Comparison of ENCODE assay signal across 9 cellular contexts in the genomic region with DNA sequence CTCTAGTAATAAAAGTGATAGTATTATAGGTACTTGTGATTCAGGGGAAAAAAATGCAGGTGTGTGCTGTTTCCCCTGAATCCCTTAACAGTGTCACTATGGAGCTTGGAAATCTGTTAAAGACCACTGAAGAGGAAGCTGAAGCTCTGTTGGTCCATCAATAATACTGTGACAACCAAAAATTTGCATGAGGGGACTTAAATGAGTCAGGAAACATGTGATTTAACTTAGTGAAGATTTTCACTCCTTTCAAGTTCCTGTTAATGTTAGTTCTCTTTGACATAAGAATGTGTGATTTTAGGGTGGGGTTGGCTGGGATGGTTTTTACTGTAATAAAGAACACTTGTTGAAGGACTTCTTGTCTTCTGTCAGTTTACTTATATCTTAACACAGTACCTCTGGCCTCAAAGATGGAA. TPM values are rescaled to one million over a fixed set of nuclear protein-coding genes. Genes with fewer than 3 reads are reported as not detected.
DNase-seq lines count a peak whose midpoint lies in the region; ATAC-seq and TF ChIP-seq lines count a peak whose summit lies in the region.
"Had no signal": no experiment of that assay in that cellular context is flagged by ENCODE, and none has a peak within 500 bp of the region (broad histone marks: within the 10 kb centered on the region; RNA-seq: fewer than 3 reads in every experiment).

No MANE protein-coding gene starts in this region.

- no peak overlapping the region for H3K4me3 ChIP-seq in PC-3 (ENCODE audit: low read length)
- no peak overlapping the region for H3K4me3 ChIP-seq in sigmoid colon

- H4K20me1 ChIP-seq in PC-3 (ENCODE audit: low read length) = no peaks in the 10 kb centered on the region

- TF ChIP-seq POLR2A in sigmoid colon (IDR thresholded peaks at IDR 0.05) = no peak

- no peaks in the 10 kb centered on the region for H3K9me3 ChIP-seq in PC-3 (ENCODE audit: low read length)
- no peaks in the 10 kb centered on the region for H3K9me3 ChIP-seq in sigmoid colon
- H3K9me3 ChIP-seq: neutrophil had no signal

- no peaks in the 10 kb centered on the region for H3K36me3 ChIP-seq in PC-3 (ENCODE audit: low read depth, low read length)
- peaks cover 0 to 5% (median 2%) of the 10 kb centered on the region in 4 donors for H3K36me3 ChIP-seq in sigmoid colon
- H3K36me3 ChIP-seq: neutrophil had no signal

- no peaks in the 10 kb centered on the region for H3K27me3 Mint-ChIP-seq in activated CD8-positive, alpha-beta memory T cell treated with anti-CD3 and anti-CD28 coated beads, Interleukin-2, amount 10 ng/mL, durations not matched to agents 7 days and 5 days

- TF ChIP-seq CTCF in PC-3 (conservative IDR thresholded peaks at IDR 0.05; ENCODE audit: low read depth, low read length) = no peak
- TF ChIP-seq CTCF in sigmoid colon (IDR thresholded peaks at IDR 0.05) = no peak

- POLR2A ChIA-PET in PC-3 (lab: Charles Lee; ENCODE audit: unreplicated experiment) = no interaction called here

- H3K4me1 Mint-ChIP-seq in activated CD8-positive, alpha-beta memory T cell treated with anti-CD3 and anti-CD28 coated beads, Interleukin-2, amount 10 ng/mL, durations not matched to agents 7 days and 5 days = peaks cover 59% of the 10 kb centered on the region
- H3K4me1 Mint-ChIP-seq in stimulated activated effector memory CD8-positive, alpha-beta T cell treated with anti-CD3 and anti-CD28 coated beads, Interleukin-12 subunit alpha, Interleukin-12 subunit beta, amount 100 ng/mL, for 72 hours = peaks cover 79% of the 10 kb centered on the region

- no peaks in the 10 kb centered on the region for H3K79me2 ChIP-seq in PC-3 (ENCODE audit: low read length)

- H2AFZ ChIP-seq in PC-3 (ENCODE audit: low read length) = no peak overlapping the region

- intact Hi-C loops in PC-3 (cut with micrococcal nuclease) (no loop called here), sigmoid colon (cut with DNase I) (no loop called here)

- peaks cover 14% of the 10 kb centered on the region for H3K36me3 Mint-ChIP-seq in activated CD8-positive, alpha-beta memory T cell treated with anti-CD3 and anti-CD28 coated beads, Interleukin-2, amount 10 ng/mL, durations not matched to agents 7 days and 5 days
- no peaks in the 10 kb centered on the region for H3K36me3 Mint-ChIP-seq in stimulated activated effector memory CD8-positive, alpha-beta T cell treated with anti-CD3 and anti-CD28 coated beads, Interleukin-12 subunit alpha, Interleukin-12 subunit beta, amount 100 ng/mL, for 72 hours

- no TSS peak for BruUV-seq in PC-3 (replicated peaks; lab: Mats Ljungman, UMichigan)

- no peaks in the 10 kb centered on the region for H3F3A ChIP-seq in PC-3 (ENCODE audit: low read length, unreplicated experiment)

- no peak for TF ChIP-seq EP300 in sigmoid colon (IDR thresholded peaks at IDR 0.05)

- H3K27ac ChIP-seq in PC-3 (ENCODE audit: low read length) (no peak overlapping the region), sigmoid colon (no peak overlapping the region)
- H3K27ac ChIP-seq: neutrophil had no signal

- H3K9ac ChIP-seq in PC-3 (ENCODE audit: low read length) = no peak overlapping the region

- peak; percentile 41 for ATAC-seq in activated CD8-positive, alpha-beta memory T cell treated with anti-CD3 and anti-CD28 coated beads, Interleukin-2, amount 10 ng/mL, durations not matched to agents 7 days and 5 days
- ATAC-seq in HG02852 (IDR thresholded peaks at IDR 0.05; ENCODE audit: unreplicated experiment) = peak; percentile 62
- ATAC-seq in PC-3 = no peak
- ATAC-seq in stimulated activated effector memory CD8-positive, alpha-beta T cell treated with anti-CD3 and anti-CD28 coated beads, Interleukin-12 subunit alpha, Interleukin-12 subunit beta, amount 100 ng/mL, for 72 hours = peak; percentile 81
- ATAC-seq in GM18873 (IDR thresholded peaks at IDR 0.05; ENCODE audit: low FRiP score, unreplicated experiment) = no peak

- H3K4me1 ChIP-seq in PC-3 (ENCODE audit: insufficient read depth, low read length) = peaks cover 4% of the 10 kb centered on the region
- H3K4me1 ChIP-seq in sigmoid colon = no peaks in the 10 kb centered on the region

- H3K9me2 ChIP-seq in PC-3 (replicated peaks; ENCODE audit: low read length) = no peaks in the 10 kb centered on the region

- H3K4me3 Mint-ChIP-seq in activated CD8-positive, alpha-beta memory T cell treated with anti-CD3 and anti-CD28 coated beads, Interleukin-2, amount 10 ng/mL, durations not matched to agents 7 days and 5 days = no peak overlapping the region
- peak overlapping the region; percentile 44 for H3K4me3 Mint-ChIP-seq in stimulated activated effector memory CD8-positive, alpha-beta T cell treated with anti-CD3 and anti-CD28 coated beads, Interleukin-12 subunit alpha, Interleukin-12 subunit beta, amount 100 ng/mL, for 72 hours

- peak overlapping the region; percentile 87 for H3K27ac Mint-ChIP-seq in activated CD8-positive, alpha-beta memory T cell treated with anti-CD3 and anti-CD28 coated beads, Interleukin-2, amount 10 ng/mL, durations not matched to agents 7 days and 5 days
- H3K27ac Mint-ChIP-seq in stimulated activated effector memory CD8-positive, alpha-beta T cell treated with anti-CD3 and anti-CD28 coated beads, Interleukin-12 subunit alpha, Interleukin-12 subunit beta, amount 100 ng/mL, for 72 hours = peak overlapping the region; percentile 82

- H3K9me3 Mint-ChIP-seq in activated CD8-positive, alpha-beta memory T cell treated with anti-CD3 and anti-CD28 coated beads, Interleukin-2, amount 10 ng/mL, durations not matched to agents 7 days and 5 days (ENCODE audit: low read depth) = peaks cover 9% of the 10 kb centered on the region
- peaks cover 8% of the 10 kb centered on the region for H3K9me3 Mint-ChIP-seq in stimulated activated effector memory CD8-positive, alpha-beta T cell treated with anti-CD3 and anti-CD28 coated beads, Interleukin-12 subunit alpha, Interleukin-12 subunit beta, amount 100 ng/mL, for 72 hours

- no peak for DNase-seq in activated CD8-positive, alpha-beta memory T cell treated with anti-CD3 and anti-CD28 coated beads, Interleukin-2, amount 10 ng/mL, durations not matched to agents 7 days and 5 days
- DNase-seq in activated CD8-positive, alpha-beta memory T cell treated with anti-CD3 and anti-CD28 coated beads for 24 hours = no peak
- peak; percentile 42 for DNase-seq in PC-3
- DNase-seq in stimulated activated effector memory CD8-positive, alpha-beta T cell treated with anti-CD3 and anti-CD28 coated beads, Interleukin-12 subunit alpha, Interleukin-12 subunit beta, amount 100 ng/mL, for 72 hours (ENCODE audit: low spot score in 2 of 2) = no peak
- no peak for DNase-seq in sigmoid colon
- DNase-seq in C1 segment of cervical spinal cord (lab: John Stamatoyannopoulos, UW) = no peak

- peaks cover 48% of the 10 kb centered on the region for H3K27me3 ChIP-seq in PC-3 (ENCODE audit: low read length)
- no peaks in the 10 kb centered on the region for H3K27me3 ChIP-seq in sigmoid colon
- H3K27me3 ChIP-seq: neutrophil had no signal

- H3K4me2 ChIP-seq in PC-3 (ENCODE audit: low read length) = no peak overlapping the region

- CTCF ChIA-PET in activated CD8-positive, alpha-beta memory T cell treated with anti-CD3 and anti-CD28 coated beads, Interleukin-2, amount 10 ng/mL, durations not matched to agents 7 days and 5 days (lab: Charles Lee) = interaction anchor here (0.8 to 1.9 kb wide), 2 partner anchors 10 to 175 kb away, joined by 3 to 7 read pairs; no protein-coding TSS in a partner anchor
- CTCF ChIA-PET in PC-3 (lab: Charles Lee) = interaction anchor here (0.5 kb wide), 1 partner anchor 33 kb away, joined by 3 read pairs; no protein-coding TSS in a partner anchor

RNA-seq across cellular contexts. Expression of a gene that starts 32.0 kb away (rescaled TPM):
- not detected for total RNA-seq in activated CD8-positive, alpha-beta memory T cell treated with anti-CD3 and anti-CD28 coated beads, Interleukin-2, amount 10 ng/mL, durations not matched to agents 7 days and 5 days
- total RNA-seq in PC-3 (2014; rRNA removed) = 0.06 and 0.44 TPM in 2 replicates
- total RNA-seq in sigmoid colon = 1 to 10 TPM; 3.2 to 6.6 (median 3.6) TPM
- 1 to 10 TPM; 1.8 to 3.5 (median 2.6) TPM for polyA plus RNA-seq in sigmoid colon

Comparison
In these comparisons a context has a peak if more than half of its experiments do, and no peak if none do; other contexts are left out.
1. ATAC-seq: peak in activated CD8-positive, alpha-beta memory T cell treated with anti-CD3 and anti-CD28 coated beads, Interleukin-2, amount 10 ng/mL, durations not matched to agents 7 days and 5 days (single experiment), HG02852 (single experiment) and stimulated activated effector memory CD8-positive, alpha-beta T cell treated with anti-CD3 and anti-CD28 coated beads, Interleukin-12 subunit alpha, Interleukin-12 subunit beta, amount 100 ng/mL, for 72 hours (single experiment); none in PC-3 (single experiment) and GM18873 (single experiment).